ENCODE assay signal across 2 cellular contexts in genomic region chr5:31851290-31851689, GRCh38.
TF ChIP-seq lines count a peak whose summit lies in the region.

No MANE protein-coding gene starts in this region.

TF ChIP-seq in SK-N-SH, 30 proteins besides CTCF, POLR2A, EP300 and RAD21 (continued from another document):
- TF ChIP-seq ZBTB33 (IDR thresholded peaks at IDR 0.05; ENCODE audit: borderline replicate concordance, low read depth) = no peak

TF ChIP-seq in SK-N-SH treated with all-trans-retinoic acid at 6 μM for 48 hours, 23 proteins besides CTCF, POLR2A, EP300 and RAD21 (continued from another document):
- TF ChIP-seq, protein P1, sequence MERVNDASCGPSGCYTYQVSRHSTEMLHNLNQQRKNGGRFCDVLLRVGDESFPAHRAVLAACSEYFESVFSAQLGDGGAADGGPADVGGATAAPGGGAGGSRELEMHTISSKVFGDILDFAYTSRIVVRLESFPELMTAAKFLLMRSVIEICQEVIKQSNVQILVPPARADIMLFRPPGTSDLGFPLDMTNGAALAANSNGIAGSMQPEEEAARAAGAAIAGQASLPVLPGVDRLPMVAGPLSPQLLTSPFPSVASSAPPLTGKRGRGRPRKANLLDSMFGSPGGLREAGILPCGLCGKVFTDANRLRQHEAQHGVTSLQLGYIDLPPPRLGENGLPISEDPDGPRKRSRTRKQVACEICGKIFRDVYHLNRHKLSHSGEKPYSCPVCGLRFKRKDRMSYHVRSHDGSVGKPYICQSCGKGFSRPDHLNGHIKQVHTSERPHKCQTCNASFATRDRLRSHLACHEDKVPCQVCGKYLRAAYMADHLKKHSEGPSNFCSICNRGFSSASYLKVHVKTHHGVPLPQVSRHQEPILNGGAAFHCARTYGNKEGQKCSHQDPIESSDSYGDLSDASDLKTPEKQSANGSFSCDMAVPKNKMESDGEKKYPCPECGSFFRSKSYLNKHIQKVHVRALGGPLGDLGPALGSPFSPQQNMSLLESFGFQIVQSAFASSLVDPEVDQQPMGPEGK (CRISPR knock-in tag; IDR thresholded peaks at IDR 0.05; ENCODE audit: borderline replicate concordance) = no peak
- no peak for TF ChIP-seq ISL1 (CRISPR knock-in tag; IDR thresholded peaks at IDR 0.05)
- TF ChIP-seq SNAI2 (CRISPR knock-in tag; IDR thresholded peaks at IDR 0.05) = no peak
- TF ChIP-seq GLIS3 (CRISPR knock-in tag; IDR thresholded peaks at IDR 0.05) = no peak
- no peak for TF ChIP-seq TCF4 (CRISPR knock-in tag; IDR thresholded peaks at IDR 0.05; ENCODE audit: borderline replicate concordance)
- no peak for TF ChIP-seq OSR1 (CRISPR knock-in tag; IDR thresholded peaks at IDR 0.05)
- no peak for TF ChIP-seq ZFP3 (CRISPR knock-in tag; IDR thresholded peaks at IDR 0.05)
- no peak for TF ChIP-seq ZFP30 (CRISPR knock-in tag; IDR thresholded peaks at IDR 0.05)
- no peak for TF ChIP-seq CSRNP3 (CRISPR knock-in tag; IDR thresholded peaks at IDR 0.05)
- TF ChIP-seq ZNF70 (CRISPR knock-in tag; IDR thresholded peaks at IDR 0.05) = no peak
- TF ChIP-seq ESRRG (CRISPR knock-in tag; IDR thresholded peaks at IDR 0.05) = no peak
- TF ChIP-seq RARB (CRISPR knock-in tag; IDR thresholded peaks at IDR 0.05) = no peak
- TF ChIP-seq, protein P2, sequence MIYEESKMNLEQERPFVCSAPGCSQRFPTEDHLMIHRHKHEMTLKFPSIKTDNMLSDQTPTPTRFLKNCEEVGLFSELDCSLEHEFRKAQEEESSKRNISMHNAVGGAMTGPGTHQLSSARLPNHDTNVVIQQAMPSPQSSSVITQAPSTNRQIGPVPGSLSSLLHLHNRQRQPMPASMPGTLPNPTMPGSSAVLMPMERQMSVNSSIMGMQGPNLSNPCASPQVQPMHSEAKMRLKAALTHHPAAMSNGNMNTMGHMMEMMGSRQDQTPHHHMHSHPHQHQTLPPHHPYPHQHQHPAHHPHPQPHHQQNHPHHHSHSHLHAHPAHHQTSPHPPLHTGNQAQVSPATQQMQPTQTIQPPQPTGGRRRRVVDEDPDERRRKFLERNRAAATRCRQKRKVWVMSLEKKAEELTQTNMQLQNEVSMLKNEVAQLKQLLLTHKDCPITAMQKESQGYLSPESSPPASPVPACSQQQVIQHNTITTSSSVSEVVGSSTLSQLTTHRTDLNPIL (CRISPR knock-in tag; IDR thresholded peaks at IDR 0.05; ENCODE audit: low read depth) = no peak
- TF ChIP-seq TSHZ2 (CRISPR knock-in tag; IDR thresholded peaks at IDR 0.05) = no peak
- TF ChIP-seq, protein P3, sequence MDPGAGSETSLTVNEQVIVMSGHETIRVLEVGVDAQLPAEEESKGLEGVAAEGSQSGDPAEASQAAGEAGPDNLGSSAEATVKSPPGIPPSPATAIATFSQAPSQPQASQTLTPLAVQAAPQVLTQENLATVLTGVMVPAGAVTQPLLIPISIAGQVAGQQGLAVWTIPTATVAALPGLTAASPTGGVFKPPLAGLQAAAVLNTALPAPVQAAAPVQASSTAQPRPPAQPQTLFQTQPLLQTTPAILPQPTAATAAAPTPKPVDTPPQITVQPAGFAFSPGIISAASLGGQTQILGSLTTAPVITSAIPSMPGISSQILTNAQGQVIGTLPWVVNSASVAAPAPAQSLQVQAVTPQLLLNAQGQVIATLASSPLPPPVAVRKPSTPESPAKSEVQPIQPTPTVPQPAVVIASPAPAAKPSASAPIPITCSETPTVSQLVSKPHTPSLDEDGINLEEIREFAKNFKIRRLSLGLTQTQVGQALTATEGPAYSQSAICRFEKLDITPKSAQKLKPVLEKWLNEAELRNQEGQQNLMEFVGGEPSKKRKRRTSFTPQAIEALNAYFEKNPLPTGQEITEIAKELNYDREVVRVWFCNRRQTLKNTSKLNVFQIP (CRISPR knock-in tag; IDR thresholded peaks at IDR 0.05; ENCODE audit: borderline replicate concordance, low read depth) = no peak
- TF ChIP-seq BACH2 (CRISPR knock-in tag; IDR thresholded peaks at IDR 0.05; ENCODE audit: borderline replicate concordance) = no peak
- TF ChIP-seq ZC3H10 (CRISPR knock-in tag; IDR thresholded peaks at IDR 0.05) = no peak
